9 cellular contexts compared by ENCODE assay signal in genomic region chr4:41256131-41256739, GRCh38. TPM values are rescaled to one million over a fixed set of nuclear protein-coding genes. Genes with fewer than 3 reads are reported as not detected.
A peak's percentile ranks its signal among the peaks of the same experiment; 100 is the strongest.
DNase-seq lines count a peak whose midpoint lies in the region; ATAC-seq and TF ChIP-seq lines count a peak whose summit lies in the region.
"Had no signal": no experiment of that assay in that cellular context is flagged by ENCODE, and none has a peak within 500 bp of the region (broad histone marks: within the 10 kb centered on the region; RNA-seq: fewer than 3 reads in every experiment).

No MANE protein-coding gene starts in this region.

- no peak for TF ChIP-seq EP300 in upper lobe of left lung (IDR thresholded peaks at IDR 0.05)

- no peak for TF ChIP-seq CTCF in WERI-Rb-1 (IDR thresholded peaks at IDR 0.05; ENCODE audit: low read depth, low read length)
- no peak for TF ChIP-seq CTCF in upper lobe of left lung (IDR thresholded peaks at IDR 0.05)
- TF ChIP-seq CTCF in natural killer cell (IDR thresholded peaks at IDR 0.05): no peak

- intact Hi-C loops in activated naive CD4-positive, alpha-beta T cell treated with anti-CD3 and anti-CD28 coated beads for 36 hours (cut with micrococcal nuclease): no loop called here
- intact Hi-C loops in natural killer cell (cut with micrococcal nuclease): no loop called here

- CTCF ChIA-PET in activated naive CD4-positive, alpha-beta T cell treated with anti-CD3 and anti-CD28 coated beads for 36 hours (lab: Charles Lee): no interaction called here

- H3K36me3 ChIP-seq in WERI-Rb-1 (peaks cover 38% of the 10 kb centered on the region), iPS-20b (ENCODE audit: insufficient read depth, low read depth, low read length) (peaks cover 37% of the 10 kb centered on the region), upper lobe of left lung (no peaks in the 10 kb centered on the region)

- in situ Hi-C loops in ACHN (cut with HindIII; ENCODE audit: low pct_ligation_motif_present, low pct_unique_long_range_greater_than_20kb, low sequenced_read_pairs): no loop called here

- H3K9me3 ChIP-seq in WERI-Rb-1 (ENCODE audit: severe bottlenecking): no peaks in the 10 kb centered on the region
- no peaks in the 10 kb centered on the region for H3K9me3 ChIP-seq in iPS-20b (ENCODE audit: insufficient read depth, low read depth, low read length)
- H3K9me3 ChIP-seq in upper lobe of left lung: no peaks in the 10 kb centered on the region

- H3K27ac ChIP-seq in WERI-Rb-1: peak overlapping the region; percentile 81
- H3K27ac ChIP-seq in iPS-20b (ENCODE audit: low read length): peak overlapping the region; percentile 86
- no peak overlapping the region for H3K27ac ChIP-seq in upper lobe of left lung

- peaks cover 52% of the 10 kb centered on the region for H3K27me3 Mint-ChIP-seq in activated naive CD4-positive, alpha-beta T cell treated with anti-CD3 and anti-CD28 coated beads for 36 hours (ENCODE audit: low read depth)
- peaks cover 29 to 42% of the 10 kb centered on the region in 2 donors for H3K27me3 Mint-ChIP-seq in natural killer cell (ENCODE audit: low read depth in 2 of 2)

- H3K4me1 ChIP-seq in iPS-20b (ENCODE audit: insufficient read depth, low read length) (peaks cover 17% of the 10 kb centered on the region; the same call in 1 of the 2 replicates), upper lobe of left lung (peaks cover 16 to 19% (median 16%) of the 10 kb centered on the region in 4 donors)

- peak overlapping the region; percentile 93 for H3K9ac ChIP-seq in iPS-20b (ENCODE audit: low read depth, low read length)

- 30 to 38% methylated on average over 13 of the region's 13 CpGs for WGBS in upper lobe of left lung, 2 donors

- peak overlapping the region; percentile 26 for H3K4me3 Mint-ChIP-seq in activated naive CD4-positive, alpha-beta T cell treated with anti-CD3 and anti-CD28 coated beads for 36 hours
- H3K4me3 Mint-ChIP-seq in natural killer cell: no peak overlapping the region
- H3K4me3 Mint-ChIP-seq: T-helper 1 cell treated with Interleukin-12 subunit alpha and Interleukin-12 subunit beta and Interleukin-4 antibody, amounts not matched to agents 30 μg/mL and 1 μg/mL, for 36 hours had no signal

- no peak overlapping the region for H3K27ac Mint-ChIP-seq in activated naive CD4-positive, alpha-beta T cell treated with anti-CD3 and anti-CD28 coated beads for 36 hours
- no peak overlapping the region for H3K27ac Mint-ChIP-seq in activated naive CD4-positive, alpha-beta T cell treated with anti-CD3 and anti-CD28 coated beads, Interleukin-2, amount 50 U/mL, for 72 hours
- no peak overlapping the region for H3K27ac Mint-ChIP-seq in natural killer cell
- H3K27ac Mint-ChIP-seq: T-helper 1 cell treated with Interleukin-12 subunit alpha and Interleukin-12 subunit beta and Interleukin-4 antibody, amounts not matched to agents 30 μg/mL and 1 μg/mL, for 36 hours had no signal

- ATAC-seq in activated naive CD4-positive, alpha-beta T cell treated with anti-CD3 and anti-CD28 coated beads, Interleukin-2, amount 50 U/mL, for 72 hours: no peak
- no peak for ATAC-seq in upper lobe of left lung (ENCODE audit: low FRiP score in 2 of 2)
- no peak for ATAC-seq in natural killer cell
- ATAC-seq in HG03460 (IDR thresholded peaks at IDR 0.05; ENCODE audit: unreplicated experiment): no peak

- H3K4me1 Mint-ChIP-seq in activated naive CD4-positive, alpha-beta T cell treated with anti-CD3 and anti-CD28 coated beads for 36 hours (ENCODE audit: low read depth): peaks cover 8% of the 10 kb centered on the region
- H3K4me1 Mint-ChIP-seq in natural killer cell: peaks cover 4 to 7% of the 10 kb centered on the region in 2 donors

- H3K36me3 Mint-ChIP-seq in activated naive CD4-positive, alpha-beta T cell treated with anti-CD3 and anti-CD28 coated beads for 36 hours (ENCODE audit: low read depth): no peaks in the 10 kb centered on the region
- H3K36me3 Mint-ChIP-seq in activated naive CD4-positive, alpha-beta T cell treated with anti-CD3 and anti-CD28 coated beads, Interleukin-2, amount 50 U/mL, for 72 hours: peaks cover 9 to 16% of the 10 kb centered on the region in 2 donors
- H3K36me3 Mint-ChIP-seq in natural killer cell: peaks cover 16% of the 10 kb centered on the region

- no peak for DNase-seq in activated naive CD4-positive, alpha-beta T cell treated with anti-CD3 and anti-CD28 coated beads for 36 hours
- no peak for DNase-seq in activated naive CD4-positive, alpha-beta T cell treated with anti-CD3 and anti-CD28 coated beads, Interleukin-2, amount 50 U/mL, for 72 hours (ENCODE audit: low spot score in 2 of 2)
- DNase-seq in WERI-Rb-1 (no peak), upper lobe of left lung (no peak), natural killer cell (no peak), ACHN (no peak)

- H3K27me3 ChIP-seq in WERI-Rb-1 (ENCODE audit: insufficient read depth, low read depth, severe bottlenecking): no peaks in the 10 kb centered on the region
- H3K27me3 ChIP-seq in iPS-20b (ENCODE audit: insufficient read depth, low read length): no peaks in the 10 kb centered on the region
- peaks cover 6 to 15% (median 13%) of the 10 kb centered on the region in 4 donors for H3K27me3 ChIP-seq in upper lobe of left lung

- H3K4me3 ChIP-seq in WERI-Rb-1 (ENCODE audit: low read depth, low read length): peak overlapping the region; percentile 69
- peak overlapping the region; percentile 97 for H3K4me3 ChIP-seq in iPS-20b (ENCODE audit: low read length)
- peak overlapping the region in 3 of 4 donors; percentile 45 to 53 (median 53) for H3K4me3 ChIP-seq in upper lobe of left lung

- no peaks in the 10 kb centered on the region for H3K9me3 Mint-ChIP-seq in activated naive CD4-positive, alpha-beta T cell treated with anti-CD3 and anti-CD28 coated beads for 36 hours
- H3K9me3 Mint-ChIP-seq in activated naive CD4-positive, alpha-beta T cell treated with anti-CD3 and anti-CD28 coated beads, Interleukin-2, amount 50 U/mL, for 72 hours: no peaks in the 10 kb centered on the region
- H3K9me3 Mint-ChIP-seq in natural killer cell: peaks cover 0 to 2% of the 10 kb centered on the region in 2 donors
- H3K9me3 Mint-ChIP-seq: T-helper 1 cell treated with Interleukin-12 subunit alpha and Interleukin-12 subunit beta and Interleukin-4 antibody, amounts not matched to agents 30 μg/mL and 1 μg/mL, for 36 hours had no signal

- no peak for TF ChIP-seq POLR2A in upper lobe of left lung (IDR thresholded peaks at IDR 0.05)

RNA-seq across cellular contexts. Expression of gene UCHL1, which starts 0.5 kb away (rescaled TPM):
- total RNA-seq in activated naive CD4-positive, alpha-beta T cell treated with anti-CD3 and anti-CD28 coated beads for 36 hours: 1 to 10 TPM; 2.0 to 3.5 TPM
- total RNA-seq in activated naive CD4-positive, alpha-beta T cell treated with anti-CD3 and anti-CD28 coated beads, Interleukin-2, amount 50 U/mL, for 72 hours: 1 to 10 TPM; 1.5 to 4.0 TPM
- total RNA-seq in upper lobe of left lung (10 to 100 TPM in 1 of 6 donors, 1 to 10 TPM in 5; 2.4 to 10.8 (median 7.3) TPM), natural killer cell (not detected)

RNA-seq across cellular contexts. Expression of gene APBB2, which starts 41.9 kb away (rescaled TPM):
- 1 to 10 TPM; 4.5 to 4.8 TPM for total RNA-seq in activated naive CD4-positive, alpha-beta T cell treated with anti-CD3 and anti-CD28 coated beads for 36 hours
- 1 to 10 TPM; 1.6 to 6.1 TPM for total RNA-seq in activated naive CD4-positive, alpha-beta T cell treated with anti-CD3 and anti-CD28 coated beads, Interleukin-2, amount 50 U/mL, for 72 hours
- 100 to 1,000 TPM in 4 of 6 donors, 10 to 100 TPM in 2; 69.5 to 168 (median 102) TPM for total RNA-seq in upper lobe of left lung
- under 1 TPM in 2 of 3 donors, not detected in 1; 0.38 to 0.48 TPM for total RNA-seq in natural killer cell

Comparison
In these comparisons a context has a peak if more than half of its experiments do, and no peak if none do; other contexts are left out.
1. H3K27ac ChIP-seq: peak in WERI-Rb-1 (single experiment) and iPS-20b (single experiment); none in upper lobe of left lung (0 of 4).
2. RNA of gene APBB2, which starts 41.9 kb away (total RNA-seq): 69.5 to 168 TPM in upper lobe of left lung; 1.6 to 6.1 TPM in activated naive CD4-positive, alpha-beta T cell treated with anti-CD3 and anti-CD28 coated beads, Interleukin-2, amount 50 U/mL, for 72 hours, 4.5 to 4.8 TPM in activated naive CD4-positive, alpha-beta T cell treated with anti-CD3 and anti-CD28 coated beads for 36 hours and 0.38 to 0.48 TPM in natural killer cell; every median in the first group is over 4 times any median in the second.
3. Peak in every context shown above with its lines, with median percentiles within 50 percentile points of each other: H3K4me3 ChIP-seq.